26 cellular contexts compared by ENCODE assay signal in genomic region chr1:179146916-179147315, GRCh38.
DNase-seq lines count a peak whose midpoint lies in the region; ATAC-seq lines count a peak whose summit lies in the region.
"Had no signal": no experiment of that assay in that cellular context is flagged by ENCODE, and none has a peak within 500 bp of the region (broad histone marks: within the 10 kb centered on the region; RNA-seq: fewer than 3 reads in every experiment).

No MANE protein-coding gene starts in this region.

- peak; percentile 63 for DNase-seq in EL
- DNase-seq in LHCN-M2 (ENCODE audit: low read depth): peak; percentile 50
- DNase-seq in dermis blood vessel endothelial cell: peak; percentile 32
- no peak for DNase-seq in naive thymus-derived CD4-positive, alpha-beta T cell
- DNase-seq: activated CD4-positive, alpha-beta T cell treated with anti-CD3 and anti-CD28 coated beads for 48 hours; activated T-cell treated with anti-CD3 and anti-CD28 coated beads, Interleukin-2, amount 50 U/mL, for 24 hours; adrenal gland; Caco-2; cortex of kidney; DMS79; endodermal cell; heart right ventricle; left colon; NCI-H187; NCI-H526; RPMI8226; T-helper 17 cell had no signal

- H3K27ac Mint-ChIP-seq in naive thymus-derived CD4-positive, alpha-beta T cell: peak overlapping the region in 8 of 9 donors; percentile 25 to 87 (median 62)
- H3K27ac Mint-ChIP-seq: activated T-cell treated with anti-CD3 and anti-CD28 coated beads, Interleukin-2, amount 50 U/mL, for 24 hours; endodermal cell had no signal

- peaks cover 0 to 4% (median 0%) of the 10 kb centered on the region in 11 donors for H3K9me3 Mint-ChIP-seq in naive thymus-derived CD4-positive, alpha-beta T cell

- no peak for ATAC-seq in naive thymus-derived CD4-positive, alpha-beta T cell
- ATAC-seq in GM19351 (IDR thresholded peaks at IDR 0.05; ENCODE audit: unreplicated experiment) (no peak), GM21367 (IDR thresholded peaks at IDR 0.05; ENCODE audit: unreplicated experiment) (no peak), GM21619 (IDR thresholded peaks at IDR 0.05; ENCODE audit: unreplicated experiment) (no peak)
- ATAC-seq in activated CD4-positive, CD25-positive, alpha-beta regulatory T cell treated with anti-CD3 and anti-CD28 coated beads, Interleukin-2, amount 50 U/mL, for 24 hours: no peak
- ATAC-seq: heart right ventricle, left colon, T-helper 17 cell had no signal

- CTCF ChIA-PET in naive thymus-derived CD4-positive, alpha-beta T cell (lab: Charles Lee): no interaction called here

- peaks cover 0 to 22% (median 12%) of the 10 kb centered on the region in 5 donors for H3K36me3 Mint-ChIP-seq in naive thymus-derived CD4-positive, alpha-beta T cell

- H3K9me3 ChIP-seq in naive thymus-derived CD4-positive, alpha-beta T cell (ENCODE audit: control insufficient read depth in 2 of 3, low read length in 3 of 3): no peaks in the 10 kb centered on the region
- H3K9me3 ChIP-seq: adrenal gland, Caco-2, HAP-1 had no signal

- intact Hi-C loops in naive thymus-derived CD4-positive, alpha-beta T cell (cut with micrococcal nuclease): no loop called here

- no peaks in the 10 kb centered on the region for H3K27me3 Mint-ChIP-seq in naive thymus-derived CD4-positive, alpha-beta T cell
- H3K27me3 Mint-ChIP-seq: activated T-cell treated with anti-CD3 and anti-CD28 coated beads, Interleukin-2, amount 50 U/mL, for 24 hours; stimulated activated naive CD8-positive, alpha-beta T cell treated with anti-CD3 and anti-CD28 coated beads, Interleukin-15, Interleukin-2, amounts not matched to agents 100 ng/mL and 50 ng/mL, for 24 hours; T-helper 17 cell had no signal

- H3K4me3 ChIP-seq in naive thymus-derived CD4-positive, alpha-beta T cell (ENCODE audit: low read length): no peak overlapping the region
- H3K4me3 ChIP-seq: adrenal gland; BLaER1 treated with 17β-estradiol and CSF1 and Interleukin-3, amounts not matched to agents 10 nM and 100 nM; cardiac muscle cell; HAP-1; heart right ventricle; right atrium auricular region had no signal

- H3K27me3 ChIP-seq in naive thymus-derived CD4-positive, alpha-beta T cell (ENCODE audit: control insufficient read depth in 2 of 2, insufficient read depth in 2 of 2, low read length in 2 of 2): no peaks in the 10 kb centered on the region
- H3K27me3 ChIP-seq: adrenal gland; BLaER1 treated with 17β-estradiol and CSF1 and Interleukin-3, amounts not matched to agents 10 nM and 100 nM; cardiac muscle cell; heart right ventricle; right atrium auricular region had no signal

- peaks cover 6 to 48% (median 32%) of the 10 kb centered on the region in 7 donors for H3K4me1 Mint-ChIP-seq in naive thymus-derived CD4-positive, alpha-beta T cell

- peaks cover 7% of the 10 kb centered on the region in 2 donors for H3K4me1 ChIP-seq in naive thymus-derived CD4-positive, alpha-beta T cell (ENCODE audit: control insufficient read depth in 2 of 2, insufficient read depth in 2 of 2, low read length in 2 of 2)

- H3K36me3 ChIP-seq in naive thymus-derived CD4-positive, alpha-beta T cell (ENCODE audit: control insufficient read depth in 2 of 3, insufficient read depth in 3 of 3, low read length in 3 of 3): no peaks in the 10 kb centered on the region
- H3K36me3 ChIP-seq: adrenal gland, cardiac muscle cell, HAP-1, right atrium auricular region had no signal

- H3K27ac ChIP-seq in naive thymus-derived CD4-positive, alpha-beta T cell (ENCODE audit: low read depth, low read length): no peak overlapping the region
- H3K27ac ChIP-seq: adrenal gland; BLaER1 treated with 17β-estradiol and CSF1 and Interleukin-3, amounts not matched to agents 10 nM and 100 nM; cardiac muscle cell; heart right ventricle; right atrium auricular region had no signal

- POLR2A ChIA-PET in naive thymus-derived CD4-positive, alpha-beta T cell (lab: Charles Lee): no interaction called here

- H3K4me3 Mint-ChIP-seq in naive thymus-derived CD4-positive, alpha-beta T cell: no peak overlapping the region
- H3K4me3 Mint-ChIP-seq: activated T-cell treated with anti-CD3 and anti-CD28 coated beads, Interleukin-2, amount 50 U/mL, for 24 hours; endodermal cell; stimulated activated naive CD8-positive, alpha-beta T cell treated with anti-CD3 and anti-CD28 coated beads, Interleukin-15, Interleukin-2, amounts not matched to agents 100 ng/mL and 50 ng/mL, for 24 hours; T-helper 17 cell had no signal

Comparison
In these comparisons a context has a peak if more than half of its experiments do, and no peak if none do; other contexts are left out.
1. DNase-seq: peak in EL (single experiment), LHCN-M2 (single experiment) and dermis blood vessel endothelial cell (single experiment); none in naive thymus-derived CD4-positive, alpha-beta T cell (0 of 9).